In genomic region chr16:31200821-31201510, GRCh38 we compare ENCODE assay signal across 1 cellular context.
TF ChIP-seq lines count a peak whose summit lies in the region.

No MANE protein-coding gene starts in this region.

TF ChIP-seq in endothelial cell of umbilical vein, 7 proteins besides CTCF, POLR2A, EP300 and RAD21:
- TF ChIP-seq MAX (IDR thresholded peaks at IDR 0.05; ENCODE audit: insufficient read depth, insufficient read length), result no peak
- TF ChIP-seq GATA2 (IDR thresholded peaks at IDR 0.05; ENCODE audit: insufficient read depth, insufficient read length, low read depth, low read length), result no peak
- no peak for TF ChIP-seq EZH2 (IDR thresholded peaks at IDR 0.05; ENCODE audit: borderline replicate concordance, low read depth, low read length, severe bottlenecking)
- TF ChIP-seq JUN (IDR thresholded peaks at IDR 0.05; ENCODE audit: borderline replicate concordance, insufficient read depth, insufficient read length, low read depth), result no peak
- no peak for TF ChIP-seq MYC (IDR thresholded peaks at IDR 0.05; ENCODE audit: low read depth, low read length)
- no peak for TF ChIP-seq POLR2AphosphoS5 (IDR thresholded peaks at IDR 0.05; ENCODE audit: insufficient read depth, low read depth, low read length)
- no peak for TF ChIP-seq FOS (IDR thresholded peaks at IDR 0.05; ENCODE audit: borderline replicate concordance, insufficient read depth, low read length)
